Comparison of ENCODE assay signal across 2 cellular contexts in genomic region chr14:100577986-100578431, GRCh38.
TF ChIP-seq lines count a peak whose summit lies in the region.

No MANE protein-coding gene starts in this region.

TF ChIP-seq in HepG2, 621 proteins besides CTCF, POLR2A, EP300 and RAD21:
- TF ChIP-seq TFDP2 (CRISPR knock-in tag; IDR thresholded peaks at IDR 0.05) = no peak
- no peak for TF ChIP-seq BRD4 (CRISPR knock-in tag; IDR thresholded peaks at IDR 0.05)
- TF ChIP-seq CEBPZ (IDR thresholded peaks at IDR 0.05; ENCODE audit: low read length) = no peak
- TF ChIP-seq ZFP91 (CRISPR knock-in tag; IDR thresholded peaks at IDR 0.05; ENCODE audit: borderline replicate concordance) = no peak
- no peak for TF ChIP-seq EED (CRISPR knock-in tag; IDR thresholded peaks at IDR 0.05)
- TF ChIP-seq ZNF18 (CRISPR knock-in tag; IDR thresholded peaks at IDR 0.05; ENCODE audit: insufficient replicate concordance) = no peak
- TF ChIP-seq KDM1A (CRISPR knock-in tag; IDR thresholded peaks at IDR 0.05) = no peak
- no peak for TF ChIP-seq ZFP62 (CRISPR knock-in tag; IDR thresholded peaks at IDR 0.05)
- TF ChIP-seq NR1H2 (CRISPR knock-in tag; IDR thresholded peaks at IDR 0.05; ENCODE audit: borderline replicate concordance, low read depth) = no peak
- TF ChIP-seq JUNB (CRISPR knock-in tag; IDR thresholded peaks at IDR 0.05; ENCODE audit: borderline replicate concordance) = no peak
- TF ChIP-seq SP1 (IDR thresholded peaks at IDR 0.05) = no peak
- TF ChIP-seq SP1 (CRISPR knock-in tag; IDR thresholded peaks at IDR 0.05) = no peak
- TF ChIP-seq ZNF329 (CRISPR knock-in tag; IDR thresholded peaks at IDR 0.05; ENCODE audit: low read depth) = no peak
- TF ChIP-seq EZH2 (conservative IDR thresholded peaks at IDR 0.05; ENCODE audit: low read depth, low read length) = no peak
- no peak for TF ChIP-seq PRDM10 (CRISPR knock-in tag; IDR thresholded peaks at IDR 0.05; ENCODE audit: low read depth)
TF ChIP-seq in HepG2: peak in this region for 0.

TF ChIP-seq in K562, 482 proteins besides CTCF, POLR2A, EP300 and RAD21:
- TF ChIP-seq ZBTB2 (IDR thresholded peaks at IDR 0.05) = no peak
